In the genomic region with DNA sequence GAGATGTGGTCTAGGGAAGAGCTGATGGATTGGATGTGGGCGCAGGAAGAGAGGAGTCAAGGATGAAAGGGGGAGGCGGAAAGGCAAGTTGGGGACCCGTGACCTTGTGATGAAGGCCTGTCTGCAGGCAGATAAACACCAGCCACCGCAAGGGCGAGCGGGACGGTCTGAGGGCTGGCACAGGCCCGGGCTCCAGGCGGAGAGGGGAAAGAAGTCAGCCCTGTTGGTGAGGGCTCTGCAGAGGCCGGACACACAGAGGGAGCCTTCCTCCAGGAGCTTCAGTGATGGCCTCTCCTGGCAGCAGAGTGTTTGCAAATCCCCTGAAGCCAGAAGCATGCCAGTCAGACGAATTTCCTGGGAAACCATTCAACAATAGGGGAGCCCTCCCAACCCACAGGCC, we compare ENCODE assay signal across 1 cellular context.
TF ChIP-seq lines count a peak whose summit lies in the region.

No MANE protein-coding gene starts in this region.

TF ChIP-seq in HepG2, 621 proteins besides CTCF, POLR2A, EP300 and RAD21 (continued from another document):
- TF ChIP-seq, protein P1, sequence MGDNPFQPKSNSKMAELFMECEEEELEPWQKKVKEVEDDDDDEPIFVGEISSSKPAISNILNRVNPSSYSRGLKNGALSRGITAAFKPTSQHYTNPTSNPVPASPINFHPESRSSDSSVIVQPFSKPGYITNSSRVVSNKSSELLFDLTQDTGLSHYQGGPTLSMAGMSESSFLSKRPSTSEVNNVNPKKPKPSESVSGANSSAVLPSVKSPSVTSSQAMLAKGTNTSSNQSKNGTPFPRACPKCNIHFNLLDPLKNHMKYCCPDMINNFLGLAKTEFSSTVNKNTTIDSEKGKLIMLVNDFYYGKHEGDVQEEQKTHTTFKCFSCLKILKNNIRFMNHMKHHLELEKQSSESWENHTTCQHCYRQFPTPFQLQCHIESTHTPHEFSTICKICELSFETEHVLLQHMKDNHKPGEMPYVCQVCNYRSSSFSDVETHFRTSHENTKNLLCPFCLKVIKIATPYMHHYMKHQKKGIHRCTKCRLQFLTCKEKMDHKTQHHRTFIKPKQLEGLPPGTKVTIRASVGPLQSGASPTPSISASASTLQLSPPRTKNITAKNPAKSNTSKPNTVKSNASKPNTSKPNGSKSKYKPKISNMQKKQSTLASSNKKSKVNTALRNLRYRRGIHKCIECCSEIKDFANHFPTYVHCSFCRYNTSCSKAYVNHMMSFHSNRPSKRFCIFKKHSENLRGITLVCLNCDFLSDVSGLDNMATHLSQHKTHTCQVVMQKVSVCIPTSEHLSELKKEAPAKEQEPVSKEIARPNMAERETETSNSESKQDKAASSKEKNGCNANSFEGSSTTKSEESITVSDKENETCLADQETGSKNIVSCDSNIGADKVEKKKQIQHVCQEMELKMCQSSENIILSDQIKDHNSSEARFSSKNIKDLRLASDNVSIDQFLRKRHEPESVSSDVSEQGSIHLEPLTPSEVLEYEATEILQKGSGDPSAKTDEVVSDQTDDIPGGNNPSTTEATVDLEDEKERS (CRISPR knock-in tag; IDR thresholded peaks at IDR 0.05): no peak
- no peak for TF ChIP-seq ZNF766 (CRISPR knock-in tag; IDR thresholded peaks at IDR 0.05; ENCODE audit: borderline replicate concordance)
TF ChIP-seq in HepG2: peak in this region for 0.
